ENCODE assay signal across 8 cellular contexts in the genomic region with DNA sequence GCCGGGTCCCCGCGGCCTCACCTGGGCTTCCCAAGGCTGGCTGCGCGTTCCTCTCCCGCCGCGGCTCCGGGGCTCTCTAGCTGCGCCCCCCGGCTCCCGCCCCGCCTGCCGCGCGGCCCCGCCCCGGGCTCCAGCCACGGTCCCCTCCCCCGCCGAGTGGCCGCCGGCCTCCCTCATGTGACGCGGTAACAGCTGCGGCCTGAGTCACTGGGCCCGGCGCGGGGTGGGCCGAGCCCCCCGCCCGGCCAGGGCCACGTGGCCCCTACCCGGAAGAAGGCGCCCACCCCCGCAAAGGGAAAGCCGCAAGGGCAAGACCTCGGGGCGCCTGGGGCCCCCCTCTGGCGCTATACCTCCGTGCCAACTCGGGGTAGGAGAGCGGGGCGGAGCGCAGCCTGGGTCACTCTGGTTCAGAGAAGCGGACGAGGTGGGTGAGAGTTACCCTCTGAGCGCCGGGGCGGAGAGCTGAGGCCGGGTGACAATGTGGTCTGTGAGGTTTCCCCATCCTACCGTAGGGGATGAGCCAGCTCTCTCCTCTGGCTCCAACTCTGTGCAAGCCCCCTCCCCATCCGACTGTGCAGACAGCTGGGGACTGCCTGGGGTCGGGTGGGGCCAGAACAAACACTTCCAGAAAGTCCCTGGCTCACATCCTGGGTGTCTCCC. TPM values are rescaled to one million over a fixed set of nuclear protein-coding genes. Genes with fewer than 3 reads are reported as not detected.
A peak's percentile ranks its signal among the peaks of the same experiment; 100 is the strongest.
DNase-seq lines count a peak whose midpoint lies in the region; ATAC-seq and TF ChIP-seq lines count a peak whose summit lies in the region.

A gene with protein sequence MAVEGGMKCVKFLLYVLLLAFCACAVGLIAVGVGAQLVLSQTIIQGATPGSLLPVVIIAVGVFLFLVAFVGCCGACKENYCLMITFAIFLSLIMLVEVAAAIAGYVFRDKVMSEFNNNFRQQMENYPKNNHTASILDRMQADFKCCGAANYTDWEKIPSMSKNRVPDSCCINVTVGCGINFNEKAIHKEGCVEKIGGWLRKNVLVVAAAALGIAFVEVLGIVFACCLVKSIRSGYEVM (minus strand): TSS at position 78 of the 660 bp plus-strand sequence. CDS start 668 bp downstream, outside the sequence.

- 0% methylated on average over 3 to 34 of the region's 54 CpGs for WGBS in testis, 2 donors

- H3K27ac ChIP-seq in DND-41 (ENCODE audit: low read length) (peak within 1 kb of the TSS; percentile 67), HUES48 (ENCODE audit: low read depth, low read length) (peak within 1 kb of the TSS; percentile 97), SJCRH30 (peak within 1 kb of the TSS; percentile 99), testis (peak within 1 kb of the TSS; percentile 99 to 100)

- ATAC-seq in DND-41 (ENCODE audit: insufficient read depth, low read depth) (peak; percentile 66), GM21390 (IDR thresholded peaks at IDR 0.05; ENCODE audit: unreplicated experiment) (peak; percentile 65)

- peak within 1 kb of the TSS; percentile 84 for H3K4me2 ChIP-seq in DND-41 (ENCODE audit: insufficient read depth, low read length)

- H3K36me3 ChIP-seq in DND-41 (ENCODE audit: insufficient read depth, low read length) (peaks cover 35% of the 10 kb centered on the region), HUES48 (ENCODE audit: control insufficient read depth, insufficient read depth, low read length) (peaks cover 30% of the 10 kb centered on the region), SJCRH30 (peaks cover 30% of the 10 kb centered on the region), testis (ENCODE audit: low read depth, missing control alignments) (no peaks in the 10 kb centered on the region)

- peak within 1 kb of the TSS; percentile 87 for H2AFZ ChIP-seq in DND-41 (ENCODE audit: low read depth, low read length)

- TF ChIP-seq POLR2A in testis (IDR thresholded peaks at IDR 0.05), result peak; percentile 51

- TF ChIP-seq CTCF in DND-41 (IDR thresholded peaks at IDR 0.05; ENCODE audit: borderline replicate concordance, extremely low read depth, low read length, poor library complexity, severe bottlenecking) (peak; percentile 22), testis (IDR thresholded peaks at IDR 0.05) (no peak)

- H3K27me3 ChIP-seq in DND-41 (ENCODE audit: insufficient read depth, low read length, poor library complexity) (no peaks in the 10 kb centered on the region), HUES48 (ENCODE audit: control insufficient read depth, insufficient read depth, low read length) (no peaks in the 10 kb centered on the region), SJCRH30 (no peaks in the 10 kb centered on the region), testis (no peaks in the 10 kb centered on the region)

- peak within 1 kb of the TSS; percentile 34 to 69 for H3K4me3 ChIP-seq in DND-41 (ENCODE audit: low read depth in 1 of 2, low read length in 2 of 2)
- H3K4me3 ChIP-seq in HUES48 (ENCODE audit: low read depth, low read length), result peak within 1 kb of the TSS; percentile 94
- peak within 1 kb of the TSS; percentile 71 for H3K4me3 ChIP-seq in SJCRH30
- peak within 1 kb of the TSS; percentile 90 to 95 for H3K4me3 ChIP-seq in testis

- H3K9me3 ChIP-seq in DND-41 (ENCODE audit: insufficient read depth, low read length, severe bottlenecking) (no peaks in the 10 kb centered on the region), HUES48 (ENCODE audit: control insufficient read depth, insufficient read depth, low read length) (no peaks in the 10 kb centered on the region), SJCRH30 (replicated peaks) (no peaks in the 10 kb centered on the region), testis (no peaks in the 10 kb centered on the region)

- H3K9ac ChIP-seq in DND-41 (ENCODE audit: low read depth, low read length) (peak within 1 kb of the TSS; percentile 68), HUES48 (ENCODE audit: low read depth, low read length) (peak within 1 kb of the TSS; percentile 81)

- H3K4me1 ChIP-seq in DND-41 (ENCODE audit: insufficient read depth, low read length), result peaks cover 34% of the 10 kb centered on the region
- peaks cover 19% of the 10 kb centered on the region for H3K4me1 ChIP-seq in HUES48 (ENCODE audit: control insufficient read depth, insufficient read depth, low read length)
- H3K4me1 ChIP-seq in SJCRH30, result peaks cover 9% of the 10 kb centered on the region
- H3K4me1 ChIP-seq in testis, result peaks cover 29% of the 10 kb centered on the region

- DNase-seq in DND-41, result peak; percentile 62
- DNase-seq in SJCRH30, result peak; percentile 91 to 92
- peak; percentile 75 for DNase-seq in activated naive CD4-positive, alpha-beta T cell treated with anti-CD3 and anti-CD28 coated beads, Interleukin-2, amount 50 U/mL, for 16 hours
- peak; percentile 75 for DNase-seq in germinal center (ENCODE audit: low spot score)
- DNase-seq in nucleus accumbens (lab: John Stamatoyannopoulos, UW), result peak in 54 of 56 donors; percentile 60 to 95 (median 84)
- DNase-seq in testis, result peak; percentile 93

- H3K79me2 ChIP-seq in DND-41 (ENCODE audit: insufficient read depth, low read length), result peaks cover 11% of the 10 kb centered on the region

- H4K20me1 ChIP-seq in DND-41 (ENCODE audit: insufficient read depth, low read length), result peaks cover 3% of the 10 kb centered on the region; the same call in 1 of the 2 replicates

- intact Hi-C loops in testis (cut with DNase I; ENCODE audit: low total_unique reads), result no loop called here

RNA-seq across cellular contexts. Expression of the gene that starts here (rescaled TPM):
- 598 and 676 TPM in 2 replicates for total RNA-seq in SJCRH30 (2014; rRNA removed; shearing (Covaris generic))
- total RNA-seq in testis, result 100 to 1,000 TPM; 600 to 668 TPM
- 655 TPM for polyA plus RNA-seq in testis (ENCODE audit: insufficient read depth, low read depth, low replicate concordance)

Comparison
In these comparisons a context has a peak if more than half of its experiments do, and no peak if none do; other contexts are left out.
1. Peak in every context shown above with its lines: DNase-seq, ATAC-seq, H3K4me3 ChIP-seq and H3K27ac ChIP-seq.